ENCODE assay signal across 1 cellular context in the genomic region with DNA sequence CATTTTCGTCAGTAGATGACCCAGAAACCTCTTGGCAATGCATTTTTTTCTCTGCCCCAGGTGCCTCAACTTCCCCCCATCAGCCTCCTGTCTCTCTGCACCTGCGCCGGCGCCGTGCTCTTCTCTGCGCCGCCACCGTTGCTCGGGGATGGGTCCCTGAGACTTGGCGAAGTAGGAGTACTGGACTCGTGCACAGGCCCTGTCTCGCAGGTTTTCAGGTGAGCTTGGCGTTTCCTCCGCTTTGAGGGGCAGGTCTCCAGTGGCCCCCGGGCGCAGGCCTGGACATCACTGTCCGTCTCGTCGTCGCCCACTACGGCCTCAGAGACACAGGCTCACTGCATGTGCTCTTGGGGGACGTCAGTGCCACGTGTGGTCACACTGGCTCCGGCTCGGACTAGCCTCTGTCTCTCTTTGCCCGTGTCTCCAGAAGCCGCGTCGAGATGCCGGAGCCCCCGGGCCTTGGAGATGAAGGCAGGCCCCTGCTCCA.
TF ChIP-seq lines count a peak whose summit lies in the region.

No MANE protein-coding gene starts in this region.

TF ChIP-seq in K562, 482 proteins besides CTCF, POLR2A, EP300 and RAD21 (continued from another document):
- TF ChIP-seq, protein P1, sequence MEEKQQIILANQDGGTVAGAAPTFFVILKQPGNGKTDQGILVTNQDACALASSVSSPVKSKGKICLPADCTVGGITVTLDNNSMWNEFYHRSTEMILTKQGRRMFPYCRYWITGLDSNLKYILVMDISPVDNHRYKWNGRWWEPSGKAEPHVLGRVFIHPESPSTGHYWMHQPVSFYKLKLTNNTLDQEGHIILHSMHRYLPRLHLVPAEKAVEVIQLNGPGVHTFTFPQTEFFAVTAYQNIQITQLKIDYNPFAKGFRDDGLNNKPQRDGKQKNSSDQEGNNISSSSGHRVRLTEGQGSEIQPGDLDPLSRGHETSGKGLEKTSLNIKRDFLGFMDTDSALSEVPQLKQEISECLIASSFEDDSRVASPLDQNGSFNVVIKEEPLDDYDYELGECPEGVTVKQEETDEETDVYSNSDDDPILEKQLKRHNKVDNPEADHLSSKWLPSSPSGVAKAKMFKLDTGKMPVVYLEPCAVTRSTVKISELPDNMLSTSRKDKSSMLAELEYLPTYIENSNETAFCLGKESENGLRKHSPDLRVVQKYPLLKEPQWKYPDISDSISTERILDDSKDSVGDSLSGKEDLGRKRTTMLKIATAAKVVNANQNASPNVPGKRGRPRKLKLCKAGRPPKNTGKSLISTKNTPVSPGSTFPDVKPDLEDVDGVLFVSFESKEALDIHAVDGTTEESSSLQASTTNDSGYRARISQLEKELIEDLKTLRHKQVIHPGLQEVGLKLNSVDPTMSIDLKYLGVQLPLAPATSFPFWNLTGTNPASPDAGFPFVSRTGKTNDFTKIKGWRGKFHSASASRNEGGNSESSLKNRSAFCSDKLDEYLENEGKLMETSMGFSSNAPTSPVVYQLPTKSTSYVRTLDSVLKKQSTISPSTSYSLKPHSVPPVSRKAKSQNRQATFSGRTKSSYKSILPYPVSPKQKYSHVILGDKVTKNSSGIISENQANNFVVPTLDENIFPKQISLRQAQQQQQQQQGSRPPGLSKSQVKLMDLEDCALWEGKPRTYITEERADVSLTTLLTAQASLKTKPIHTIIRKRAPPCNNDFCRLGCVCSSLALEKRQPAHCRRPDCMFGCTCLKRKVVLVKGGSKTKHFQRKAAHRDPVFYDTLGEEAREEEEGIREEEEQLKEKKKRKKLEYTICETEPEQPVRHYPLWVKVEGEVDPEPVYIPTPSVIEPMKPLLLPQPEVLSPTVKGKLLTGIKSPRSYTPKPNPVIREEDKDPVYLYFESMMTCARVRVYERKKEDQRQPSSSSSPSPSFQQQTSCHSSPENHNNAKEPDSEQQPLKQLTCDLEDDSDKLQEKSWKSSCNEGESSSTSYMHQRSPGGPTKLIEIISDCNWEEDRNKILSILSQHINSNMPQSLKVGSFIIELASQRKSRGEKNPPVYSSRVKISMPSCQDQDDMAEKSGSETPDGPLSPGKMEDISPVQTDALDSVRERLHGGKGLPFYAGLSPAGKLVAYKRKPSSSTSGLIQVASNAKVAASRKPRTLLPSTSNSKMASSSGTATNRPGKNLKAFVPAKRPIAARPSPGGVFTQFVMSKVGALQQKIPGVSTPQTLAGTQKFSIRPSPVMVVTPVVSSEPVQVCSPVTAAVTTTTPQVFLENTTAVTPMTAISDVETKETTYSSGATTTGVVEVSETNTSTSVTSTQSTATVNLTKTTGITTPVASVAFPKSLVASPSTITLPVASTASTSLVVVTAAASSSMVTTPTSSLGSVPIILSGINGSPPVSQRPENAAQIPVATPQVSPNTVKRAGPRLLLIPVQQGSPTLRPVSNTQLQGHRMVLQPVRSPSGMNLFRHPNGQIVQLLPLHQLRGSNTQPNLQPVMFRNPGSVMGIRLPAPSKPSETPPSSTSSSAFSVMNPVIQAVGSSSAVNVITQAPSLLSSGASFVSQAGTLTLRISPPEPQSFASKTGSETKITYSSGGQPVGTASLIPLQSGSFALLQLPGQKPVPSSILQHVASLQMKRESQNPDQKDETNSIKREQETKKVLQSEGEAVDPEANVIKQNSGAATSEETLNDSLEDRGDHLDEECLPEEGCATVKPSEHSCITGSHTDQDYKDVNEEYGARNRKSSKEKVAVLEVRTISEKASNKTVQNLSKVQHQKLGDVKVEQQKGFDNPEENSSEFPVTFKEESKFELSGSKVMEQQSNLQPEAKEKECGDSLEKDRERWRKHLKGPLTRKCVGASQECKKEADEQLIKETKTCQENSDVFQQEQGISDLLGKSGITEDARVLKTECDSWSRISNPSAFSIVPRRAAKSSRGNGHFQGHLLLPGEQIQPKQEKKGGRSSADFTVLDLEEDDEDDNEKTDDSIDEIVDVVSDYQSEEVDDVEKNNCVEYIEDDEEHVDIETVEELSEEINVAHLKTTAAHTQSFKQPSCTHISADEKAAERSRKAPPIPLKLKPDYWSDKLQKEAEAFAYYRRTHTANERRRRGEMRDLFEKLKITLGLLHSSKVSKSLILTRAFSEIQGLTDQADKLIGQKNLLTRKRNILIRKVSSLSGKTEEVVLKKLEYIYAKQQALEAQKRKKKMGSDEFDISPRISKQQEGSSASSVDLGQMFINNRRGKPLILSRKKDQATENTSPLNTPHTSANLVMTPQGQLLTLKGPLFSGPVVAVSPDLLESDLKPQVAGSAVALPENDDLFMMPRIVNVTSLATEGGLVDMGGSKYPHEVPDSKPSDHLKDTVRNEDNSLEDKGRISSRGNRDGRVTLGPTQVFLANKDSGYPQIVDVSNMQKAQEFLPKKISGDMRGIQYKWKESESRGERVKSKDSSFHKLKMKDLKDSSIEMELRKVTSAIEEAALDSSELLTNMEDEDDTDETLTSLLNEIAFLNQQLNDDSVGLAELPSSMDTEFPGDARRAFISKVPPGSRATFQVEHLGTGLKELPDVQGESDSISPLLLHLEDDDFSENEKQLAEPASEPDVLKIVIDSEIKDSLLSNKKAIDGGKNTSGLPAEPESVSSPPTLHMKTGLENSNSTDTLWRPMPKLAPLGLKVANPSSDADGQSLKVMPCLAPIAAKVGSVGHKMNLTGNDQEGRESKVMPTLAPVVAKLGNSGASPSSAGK (IDR thresholded peaks at IDR 0.05) = peak; percentile 88
